In the genomic region with DNA sequence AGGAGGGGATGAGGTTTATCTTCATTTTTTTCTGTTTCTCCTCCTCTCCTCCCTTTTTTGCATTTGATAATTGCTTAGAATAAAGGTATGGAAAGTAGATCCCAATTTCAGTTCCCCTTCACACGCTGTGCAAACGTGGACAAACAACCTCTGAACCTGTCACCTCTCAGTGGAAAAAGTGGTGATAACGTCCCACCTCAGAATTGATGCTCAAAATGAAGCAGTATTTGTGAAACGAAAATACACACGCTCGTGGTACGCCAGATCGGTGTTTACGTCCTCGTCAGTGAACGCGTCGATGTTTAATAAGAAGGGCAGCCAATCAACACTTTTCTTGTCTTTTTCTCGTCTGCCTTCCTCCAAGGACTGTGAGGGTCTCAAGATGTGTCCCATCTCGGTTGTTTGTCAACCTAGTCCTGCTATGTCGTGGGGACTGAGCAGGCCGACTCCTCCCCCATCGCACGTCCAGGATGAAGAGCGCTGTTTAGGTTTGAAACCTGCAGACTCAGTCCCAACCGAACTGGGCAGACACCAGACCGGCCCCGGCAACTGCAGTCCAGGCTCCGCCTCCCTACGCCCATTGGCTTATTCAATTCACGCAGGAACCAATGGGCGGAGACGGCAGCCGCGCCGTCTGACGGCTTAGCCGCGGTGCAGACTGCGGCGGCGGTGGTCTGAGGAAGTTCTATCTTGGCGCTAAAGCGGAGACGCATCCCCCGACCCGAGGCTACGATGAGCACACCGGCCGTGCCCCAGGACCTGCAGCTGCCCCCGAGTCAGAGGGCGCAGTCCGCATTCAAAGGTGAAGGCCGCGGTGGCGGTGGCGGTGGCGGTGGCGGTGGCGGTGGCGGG, we compare ENCODE assay signal across 1 cellular context.
TF ChIP-seq lines count a peak whose summit lies in the region.

TSS of gene CKAP2 (plus strand) at position 654 of the 852 bp plus-strand sequence. CDS start at position 733, 79 bp downstream.

TF ChIP-seq in K562, 482 proteins besides CTCF, POLR2A, EP300 and RAD21 (continued from another document):
- TF ChIP-seq TAF1 (IDR thresholded peaks at IDR 0.05; ENCODE audit: control insufficient read depth, extremely low read depth, insufficient read depth, low read length, severe bottlenecking) (peak; percentile 91), ZKSCAN3 (CRISPR knock-in tag; IDR thresholded peaks at IDR 0.05) (no peak), ETV6 (IDR thresholded peaks at IDR 0.05; ENCODE audit: borderline replicate concordance in 1 of 2, low read depth in 2 of 2, low read length in 1 of 2) (no peak), ETV6 (CRISPR knock-in tag; IDR thresholded peaks at IDR 0.05; ENCODE audit: borderline replicate concordance) (no peak), CEBPB (tag; IDR thresholded peaks at IDR 0.05) (no peak), ZEB2 (IDR thresholded peaks at IDR 0.05) (no peak), HDAC6 (IDR thresholded peaks at IDR 0.05; ENCODE audit: low read depth, low read length) (no peak), PCBP2 (IDR thresholded peaks at IDR 0.05; ENCODE audit: low read depth, low read length, poor library complexity, severe bottlenecking) (no peak), ELF4 (CRISPR knock-in tag; IDR thresholded peaks at IDR 0.05) (no peak), ZFX (CRISPR knock-in tag; IDR thresholded peaks at IDR 0.05) (peak; percentile 93), MEF2A (IDR thresholded peaks at IDR 0.05; ENCODE audit: control insufficient read depth, low read depth, low read length) (no peak), ZNF217 (CRISPR knock-in tag; IDR thresholded peaks at IDR 0.05) (no peak), LEF1 (IDR thresholded peaks at IDR 0.05) (no peak), PRMT5 (CRISPR knock-in tag; IDR thresholded peaks at IDR 0.05) (no peak), ELF1 (tag; IDR thresholded peaks at IDR 0.05) (no peak), ZBED1 (IDR thresholded peaks at IDR 0.05) (no peak), ZBTB34 (CRISPR knock-in tag; IDR thresholded peaks at IDR 0.05) (no peak), SIN3B (IDR thresholded peaks at IDR 0.05; ENCODE audit: low read depth) (peak; percentile 13; the same call in 1 of the 2 replicates), ZSCAN29 (IDR thresholded peaks at IDR 0.05) (no peak), KLF13 (tag; IDR thresholded peaks at IDR 0.05; ENCODE audit: borderline replicate concordance, low read depth) (no peak)
- TF ChIP-seq, protein P1, sequence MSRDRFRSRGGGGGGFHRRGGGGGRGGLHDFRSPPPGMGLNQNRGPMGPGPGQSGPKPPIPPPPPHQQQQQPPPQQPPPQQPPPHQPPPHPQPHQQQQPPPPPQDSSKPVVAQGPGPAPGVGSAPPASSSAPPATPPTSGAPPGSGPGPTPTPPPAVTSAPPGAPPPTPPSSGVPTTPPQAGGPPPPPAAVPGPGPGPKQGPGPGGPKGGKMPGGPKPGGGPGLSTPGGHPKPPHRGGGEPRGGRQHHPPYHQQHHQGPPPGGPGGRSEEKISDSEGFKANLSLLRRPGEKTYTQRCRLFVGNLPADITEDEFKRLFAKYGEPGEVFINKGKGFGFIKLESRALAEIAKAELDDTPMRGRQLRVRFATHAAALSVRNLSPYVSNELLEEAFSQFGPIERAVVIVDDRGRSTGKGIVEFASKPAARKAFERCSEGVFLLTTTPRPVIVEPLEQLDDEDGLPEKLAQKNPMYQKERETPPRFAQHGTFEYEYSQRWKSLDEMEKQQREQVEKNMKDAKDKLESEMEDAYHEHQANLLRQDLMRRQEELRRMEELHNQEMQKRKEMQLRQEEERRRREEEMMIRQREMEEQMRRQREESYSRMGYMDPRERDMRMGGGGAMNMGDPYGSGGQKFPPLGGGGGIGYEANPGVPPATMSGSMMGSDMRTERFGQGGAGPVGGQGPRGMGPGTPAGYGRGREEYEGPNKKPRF (IDR thresholded peaks at IDR 0.05; ENCODE audit: low read depth, low read length): no peak
- TF ChIP-seq, protein P2, sequence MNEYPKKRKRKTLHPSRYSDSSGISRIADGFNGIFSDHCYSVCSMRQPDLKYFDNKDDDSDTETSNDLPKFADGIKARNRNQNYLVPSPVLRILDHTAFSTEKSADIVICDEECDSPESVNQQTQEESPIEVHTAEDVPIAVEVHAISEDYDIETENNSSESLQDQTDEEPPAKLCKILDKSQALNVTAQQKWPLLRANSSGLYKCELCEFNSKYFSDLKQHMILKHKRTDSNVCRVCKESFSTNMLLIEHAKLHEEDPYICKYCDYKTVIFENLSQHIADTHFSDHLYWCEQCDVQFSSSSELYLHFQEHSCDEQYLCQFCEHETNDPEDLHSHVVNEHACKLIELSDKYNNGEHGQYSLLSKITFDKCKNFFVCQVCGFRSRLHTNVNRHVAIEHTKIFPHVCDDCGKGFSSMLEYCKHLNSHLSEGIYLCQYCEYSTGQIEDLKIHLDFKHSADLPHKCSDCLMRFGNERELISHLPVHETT (CRISPR knock-in tag; conservative IDR thresholded peaks at IDR 0.05 in 1 of 2, IDR thresholded peaks at IDR 0.05 in 1 of 2): no peak
TF ChIP-seq in K562: peak in this region for 93.
